Comparison of ENCODE assay signal across 10 cellular contexts in the genomic region with DNA sequence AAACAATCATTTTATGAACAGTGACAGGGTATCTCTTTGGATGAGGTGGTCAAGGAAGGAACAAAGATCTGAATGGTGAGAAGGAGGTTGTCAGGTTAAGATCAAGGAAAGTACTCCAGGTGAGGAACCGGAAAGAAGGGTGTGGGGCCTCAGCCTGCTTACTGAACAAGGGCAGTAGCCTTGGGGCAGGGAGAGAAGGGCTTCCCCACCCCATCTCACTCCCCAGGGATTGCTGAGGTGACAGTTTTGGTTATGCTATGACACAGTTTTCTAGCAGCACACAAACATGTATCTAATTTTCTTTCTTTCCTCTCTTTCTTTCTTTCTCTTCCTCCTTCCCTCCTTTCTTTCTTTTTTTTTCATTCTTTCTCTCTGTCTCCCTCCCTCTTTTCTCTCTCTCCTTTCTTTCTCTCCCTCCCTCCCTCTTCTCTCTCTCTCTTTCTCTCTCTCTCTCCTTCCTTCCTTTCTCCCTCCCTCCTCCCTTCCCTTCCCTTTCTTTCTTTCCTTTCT. TPM values are rescaled to one million over a fixed set of nuclear protein-coding genes. Genes with fewer than 3 reads are reported as not detected.
DNase-seq lines count a peak whose midpoint lies in the region; ATAC-seq lines count a peak whose summit lies in the region.
"Had no signal": no experiment of that assay in that cellular context is flagged by ENCODE, and none has a peak within 500 bp of the region (broad histone marks: within the 10 kb centered on the region; RNA-seq: fewer than 3 reads in every experiment).

No MANE protein-coding gene starts in this region.

- DNase-seq in LoVo (ENCODE audit: low spot score) (peak; percentile 18), naive B cell (no peak), medulla oblongata (ENCODE audit: extremely low spot score) (no peak)
- no peak for DNase-seq in activated CD4-positive, alpha-beta T cell treated with anti-CD3 and anti-CD28 coated beads, Interleukin-2, amount 50 U/mL, for 1 hour
- no peak for DNase-seq in effector memory CD8-positive, alpha-beta T cell
- DNase-seq: activated T-cell treated with anti-CD3 and anti-CD28 coated beads, Interleukin-2, amount 50 U/mL, for 1 hour; left ventricle myocardium superior had no signal

- H3K4me3 Mint-ChIP-seq in naive B cell: peak overlapping the region in 2 of 8 donors; percentile 2 to 11
- H3K4me3 Mint-ChIP-seq in effector memory CD8-positive, alpha-beta T cell: no peak overlapping the region

- H3K4me1 Mint-ChIP-seq in naive B cell: peaks cover 4 to 18% (median 4%) of the 10 kb centered on the region in 3 donors
- peaks cover 0 to 3% of the 10 kb centered on the region in 2 donors for H3K4me1 Mint-ChIP-seq in effector memory CD8-positive, alpha-beta T cell (ENCODE audit: low read depth in 2 of 2)

- H3K27ac Mint-ChIP-seq in naive B cell: peak overlapping the region in 4 of 6 donors; percentile 2 to 70 (median 18)
- no peak overlapping the region for H3K27ac Mint-ChIP-seq in effector memory CD8-positive, alpha-beta T cell

- H3K36me3 Mint-ChIP-seq in naive B cell: no peaks in the 10 kb centered on the region
- peaks cover 3% of the 10 kb centered on the region for H3K36me3 Mint-ChIP-seq in effector memory CD8-positive, alpha-beta T cell (ENCODE audit: insufficient read depth)

- no peaks in the 10 kb centered on the region for H3K9me3 Mint-ChIP-seq in naive B cell
- H3K9me3 Mint-ChIP-seq in effector memory CD8-positive, alpha-beta T cell: no peaks in the 10 kb centered on the region

- no peaks in the 10 kb centered on the region for H3K27me3 Mint-ChIP-seq in naive B cell
- H3K27me3 Mint-ChIP-seq in effector memory CD8-positive, alpha-beta T cell: no peaks in the 10 kb centered on the region

- ATAC-seq in GM18517 (IDR thresholded peaks at IDR 0.05; ENCODE audit: unreplicated experiment) (peak; percentile 64), GM21619 (IDR thresholded peaks at IDR 0.05; ENCODE audit: unreplicated experiment) (peak; percentile 75), naive B cell (ENCODE audit: low read depth in 2 of 2) (peak in 1 of 2 donors; percentile 16), GM18870 (IDR thresholded peaks at IDR 0.05; ENCODE audit: unreplicated experiment) (no peak)
- no peak for ATAC-seq in effector memory CD8-positive, alpha-beta T cell (replicated peaks)
- ATAC-seq: left ventricle myocardium superior had no signal

RNA-seq across cellular contexts. Expression of gene HDHD3, which starts 4.1 kb away (rescaled TPM):
- polyA plus RNA-seq in naive B cell (ENCODE audit: low read depth in 6 of 6): 10 to 100 TPM; 36.3 to 51.3 (median 42.8) TPM

RNA-seq across cellular contexts. Expression of gene ALAD, which starts 20.2 kb away (rescaled TPM):
- 10 to 100 TPM; 13.2 to 29.3 (median 17.3) TPM for polyA plus RNA-seq in naive B cell (ENCODE audit: low read depth in 6 of 6)

RNA-seq across cellular contexts. Expression of gene POLE3, which starts 29.6 kb away (rescaled TPM):
- polyA plus RNA-seq in naive B cell (ENCODE audit: low read depth in 6 of 6): 100 to 1,000 TPM; 112 to 213 (median 140) TPM

RNA-seq across cellular contexts. Expression of gene C9orf43, which starts 29.6 kb away (rescaled TPM):
- polyA plus RNA-seq in naive B cell (ENCODE audit: low read depth in 6 of 6): under 1 TPM in 5 of 6 donors, not detected in 1; 0.23 to 0.74 (median 0.52) TPM

RNA-seq across cellular contexts. Expression of gene BSPRY, which starts 31.6 kb away (rescaled TPM):
- 1 to 10 TPM in 4 of 6 donors, under 1 TPM in 2; 0.16 to 1.9 (median 1.2) TPM for polyA plus RNA-seq in naive B cell (ENCODE audit: low read depth in 6 of 6)

Comparison
In these comparisons a context has a peak if more than half of its experiments do, and no peak if none do; other contexts are left out.
1. ATAC-seq: peak in GM18517 (single experiment) and GM21619 (single experiment); none in GM18870 (single experiment) and effector memory CD8-positive, alpha-beta T cell (single experiment).
2. H3K27ac Mint-ChIP-seq: peak in naive B cell (4 of 6); none in effector memory CD8-positive, alpha-beta T cell (0 of 2).